In genomic region chr2:39532933-39533332, GRCh38 we compare ENCODE assay signal across 34 cellular contexts.
"Had no signal": no experiment of that assay in that cellular context is flagged by ENCODE, and none has a peak within 500 bp of the region (broad histone marks: within the 10 kb centered on the region; RNA-seq: fewer than 3 reads in every experiment).

No MANE protein-coding gene starts in this region.

- H3K4me3 ChIP-seq: ascending aorta, breast epithelium, cardiac muscle cell, colonic mucosa, esophagus squamous epithelium, gastroesophageal sphincter had no signal

- H3K27me3 ChIP-seq: ascending aorta, breast epithelium, cardiac muscle cell, colonic mucosa, esophagus squamous epithelium, gastroesophageal sphincter had no signal

- H3K27ac Mint-ChIP-seq: activated B cell treated with CpG ODN at 0.5 μM for 24 hours; activated CD8-positive, alpha-beta memory T cell treated with anti-CD3 and anti-CD28 coated beads, Interleukin-2, amount 10 ng/mL, durations not matched to agents 7 days and 5 days; activated CD8-positive, alpha-beta T cell treated with anti-CD3 and anti-CD28 coated beads, Interleukin-2, amount 10 ng/mL, durations not matched to agents 7 days and 5 days; activated naive CD4-positive, alpha-beta T cell treated with anti-CD3 and anti-CD28 coated beads, Interleukin-2, amount 10 ng/mL, durations not matched to agents 7 days and 5 days; activated naive CD8-positive, alpha-beta T cell treated with anti-CD3 and anti-CD28 coated beads, Interleukin-2, amount 10 ng/mL, durations not matched to agents 7 days and 5 days; activated T-helper 1 cell treated with anti-CD3 and anti-CD28 coated beads, Interleukin-12 subunit alpha, Interleukin-12 subunit beta, Interleukin-2, Interleukin-4 antibody, amounts not matched to agents 30 ng/mL and 10 ng/mL and 1 ng/mL, durations not matched to agents 14 hours and 24 hours and 36 hours; brain; T-helper 17 cell; T-helper 2 cell treated with Interferon-gamma antibody and Interleukin-4, amounts not matched to agents 5 μg/mL and 100 μg/mL, for 36 hours had no signal

- H3K27me3 Mint-ChIP-seq: activated naive CD8-positive, alpha-beta T cell treated with anti-CD3 and anti-CD28 coated beads, Interleukin-2, amount 10 ng/mL, durations not matched to agents 7 days and 5 days had no signal

- H3K4me1 Mint-ChIP-seq: activated naive CD4-positive, alpha-beta T cell treated with anti-CD3 and anti-CD28 coated beads, Interleukin-2, amount 10 ng/mL, durations not matched to agents 7 days and 5 days; T-helper 17 cell had no signal

- H3K4me3 Mint-ChIP-seq: activated B cell treated with CpG ODN at 0.5 μM for 24 hours; activated CD8-positive, alpha-beta memory T cell treated with anti-CD3 and anti-CD28 coated beads, Interleukin-2, amount 10 ng/mL, durations not matched to agents 7 days and 5 days; activated CD8-positive, alpha-beta T cell treated with anti-CD3 and anti-CD28 coated beads, Interleukin-2, amount 10 ng/mL, durations not matched to agents 7 days and 5 days; activated naive CD4-positive, alpha-beta T cell treated with anti-CD3 and anti-CD28 coated beads, Interleukin-2, amount 10 ng/mL, durations not matched to agents 7 days and 5 days; activated naive CD8-positive, alpha-beta T cell treated with anti-CD3 and anti-CD28 coated beads, Interleukin-2, amount 10 ng/mL, durations not matched to agents 7 days and 5 days; activated T-helper 1 cell treated with anti-CD3 and anti-CD28 coated beads, Interleukin-12 subunit alpha, Interleukin-12 subunit beta, Interleukin-2, Interleukin-4 antibody, amounts not matched to agents 30 ng/mL and 10 ng/mL and 1 ng/mL, durations not matched to agents 14 hours and 24 hours and 36 hours; brain; T-helper 17 cell; T-helper 2 cell treated with Interferon-gamma antibody and Interleukin-4, amounts not matched to agents 5 μg/mL and 100 μg/mL, for 36 hours had no signal

- H3K36me3 ChIP-seq: ascending aorta, breast epithelium, cardiac muscle cell, colonic mucosa, esophagus squamous epithelium, gastroesophageal sphincter, WERI-Rb-1 had no signal

- H3K9me3 Mint-ChIP-seq: activated B cell treated with CpG ODN at 0.5 μM for 24 hours; activated naive CD4-positive, alpha-beta T cell treated with anti-CD3 and anti-CD28 coated beads, Interleukin-2, amount 10 ng/mL, durations not matched to agents 7 days and 5 days; activated naive CD4-positive, alpha-beta T cell treated with anti-CD3 and anti-CD28 coated beads, Interleukin-2, amount 50 U/mL, for 72 hours; activated naive CD8-positive, alpha-beta T cell treated with anti-CD3 and anti-CD28 coated beads, Interleukin-2, amount 10 ng/mL, durations not matched to agents 7 days and 5 days; brain had no signal

- ATAC-seq: activated CD4-positive, CD25-positive, alpha-beta regulatory T cell treated with anti-CD3 and anti-CD28 coated beads, Interleukin-2, amount 50 U/mL, for 24 hours; activated CD8-positive, alpha-beta memory T cell treated with anti-CD3 and anti-CD28 coated beads, Interleukin-2, amount 10 ng/mL, durations not matched to agents 7 days and 5 days; activated CD8-positive, alpha-beta T cell treated with anti-CD3 and anti-CD28 coated beads, Interleukin-2, amount 10 ng/mL, durations not matched to agents 7 days and 5 days; activated naive CD4-positive, alpha-beta T cell treated with anti-CD3 and anti-CD28 coated beads, Interleukin-2, amount 50 U/mL, for 72 hours; gastroesophageal sphincter; T-helper 17 cell had no signal

- H3K36me3 Mint-ChIP-seq: activated CD8-positive, alpha-beta memory T cell treated with anti-CD3 and anti-CD28 coated beads, Interleukin-2, amount 10 ng/mL, durations not matched to agents 7 days and 5 days; activated naive CD4-positive, alpha-beta T cell treated with anti-CD3 and anti-CD28 coated beads, Interleukin-2, amount 10 ng/mL, durations not matched to agents 7 days and 5 days; activated naive CD8-positive, alpha-beta T cell treated with anti-CD3 and anti-CD28 coated beads, Interleukin-2, amount 10 ng/mL, durations not matched to agents 7 days and 5 days had no signal

- H3K9me3 ChIP-seq: ascending aorta, breast epithelium, colonic mucosa, esophagus squamous epithelium, gastroesophageal sphincter had no signal

- DNase-seq: activated B cell treated with CpG ODN at 0.5 μM for 24 hours; activated CD4-positive, alpha-beta T cell treated with anti-CD3 and anti-CD28 coated beads for 48 hours; activated CD4-positive, alpha-beta T cell treated with anti-CD3 and anti-CD28 coated beads, Interleukin-2, amount 50 U/mL, for 1 hour; activated CD4-positive, alpha-beta T cell treated with anti-CD3 and anti-CD28 coated beads, Interleukin-2, amount 50 U/mL, for 48 hours; activated CD8-positive, alpha-beta memory T cell treated with anti-CD3 and anti-CD28 coated beads, Interleukin-2, amount 10 ng/mL, durations not matched to agents 7 days and 5 days; activated CD8-positive, alpha-beta memory T cell treated with anti-CD3 and anti-CD28 coated beads, Interleukin-2, amount 50 U/mL, for 4 hours; activated CD8-positive, alpha-beta T cell treated with anti-CD3 and anti-CD28 coated beads, Interleukin-2, amount 10 ng/mL, durations not matched to agents 7 days and 5 days; activated gamma-delta T cell; activated naive CD4-positive, alpha-beta T cell; activated naive CD4-positive, alpha-beta T cell treated with anti-CD3 and anti-CD28 coated beads, Interleukin-2, amount 10 ng/mL, durations not matched to agents 7 days and 5 days; activated naive CD8-positive, alpha-beta T cell treated with anti-CD3 and anti-CD28 coated beads, Interleukin-2, amount 10 ng/mL, durations not matched to agents 7 days and 5 days; activated T-cell treated with anti-CD3 and anti-CD28 coated beads, Interleukin-2, amount 50 U/mL, for 1 hour; activated T-cell treated with anti-CD3 and anti-CD28 coated beads, Interleukin-2, amount 50 U/mL, for 48 hours; central memory CD4-positive, alpha-beta T cell; cerebellar nuclear complex; colonic mucosa; effector memory CD4-positive, alpha-beta T cell; erythroblast; esophagus squamous epithelium; foreskin melanocyte; head of caudate nucleus; hippocampal formation; T-helper 17 cell; T1000; WERI-Rb-1 had no signal

- H3K27ac ChIP-seq: ascending aorta, breast epithelium, cardiac muscle cell, colonic mucosa, esophagus squamous epithelium, gastroesophageal sphincter, WERI-Rb-1 had no signal

- H3K4me1 ChIP-seq: ascending aorta, breast epithelium, colonic mucosa had no signal
